Comparison of ENCODE assay signal across 8 cellular contexts in genomic region chr2:101823347-101823791, GRCh38.
DNase-seq lines count a peak whose midpoint lies in the region; ATAC-seq and TF ChIP-seq lines count a peak whose summit lies in the region.

No MANE protein-coding gene starts in this region.

- WGBS in liver = 39% methylated on average over 14 of the region's 14 CpGs

- peak; percentile 78 for ATAC-seq in GM19467 (IDR thresholded peaks at IDR 0.05; ENCODE audit: unreplicated experiment)

- no peaks in the 10 kb centered on the region for H3K9me3 ChIP-seq in liver (ENCODE audit: control insufficient read depth in 4 of 4, low read length in 3 of 4)

- peak overlapping the region; percentile 3 to 15 for H3K27ac ChIP-seq in liver (ENCODE audit: low read depth in 1 of 2, low read length in 2 of 2)

- peaks cover 5 to 30% (median 10%) of the 10 kb centered on the region in 4 donors for H3K4me1 ChIP-seq in liver (ENCODE audit: control insufficient read depth in 4 of 4, insufficient read depth in 4 of 4, low read length in 3 of 4)

- H3K9ac ChIP-seq in liver (ENCODE audit: low read depth in 1 of 2, low read length in 2 of 2) = no peak overlapping the region

- DNase-seq in AG10803 (ENCODE audit: low read depth) (peak; percentile 67), LoVo (ENCODE audit: low spot score) (peak; percentile 16), mesenteric fat pad (ENCODE audit: low spot score) (no peak)
- peak; percentile 57 for DNase-seq in activated CD4-positive, CD25-positive, alpha-beta regulatory T cell treated with anti-CD3 and anti-CD28 coated beads, Interleukin-2, amount 50 U/mL, for 16 hours (ENCODE audit: low read depth, low spot score)
- DNase-seq in central memory CD4-positive, alpha-beta T cell = peak; percentile 57
- peak; percentile 44 to 45 for DNase-seq in stimulated activated CD8-positive, alpha-beta memory T cell treated with anti-CD3 and anti-CD28 coated beads, Interleukin-15, amount 100 ng/mL, for 48 hours (ENCODE audit: low read depth in 2 of 2)

- no peaks in the 10 kb centered on the region for H3K27me3 ChIP-seq in liver (ENCODE audit: control insufficient read depth in 4 of 4, insufficient read depth in 4 of 4, low read length in 3 of 4)

- TF ChIP-seq CTCF in AG10803 (conservative IDR thresholded peaks at IDR 0.05; ENCODE audit: low read length) (peak; percentile 75), liver (IDR thresholded peaks at IDR 0.05; ENCODE audit: low read depth, low read length, missing input control) (peak; percentile 73)

- H3K4me3 ChIP-seq in AG10803 (ENCODE audit: low read length) (no peak overlapping the region), liver (ENCODE audit: low read depth in 1 of 3, low read length in 3 of 3) (no peak overlapping the region)

- peak; percentile 80 to 92 for TF ChIP-seq RAD21 in liver (IDR thresholded peaks at IDR 0.05)

- peaks cover 1 to 21% (median 4%) of the 10 kb centered on the region in 4 donors for H3K36me3 ChIP-seq in liver (ENCODE audit: control insufficient read depth in 4 of 4, insufficient read depth in 3 of 4, low read depth in 1 of 4, low read length in 3 of 4)

TF ChIP-seq in liver, 16 proteins besides CTCF, POLR2A, EP300 and RAD21:
- TF ChIP-seq FOXA2 (IDR thresholded peaks at IDR 0.05) (no peak), HNF4A (conservative IDR thresholded peaks at IDR 0.05) (peak; percentile 25 to 49), RXRA (IDR thresholded peaks at IDR 0.05) (peak; percentile 63 to 86), SP1 (IDR thresholded peaks at IDR 0.05) (no peak)
